9 cellular contexts compared by ENCODE assay signal in the genomic region with DNA sequence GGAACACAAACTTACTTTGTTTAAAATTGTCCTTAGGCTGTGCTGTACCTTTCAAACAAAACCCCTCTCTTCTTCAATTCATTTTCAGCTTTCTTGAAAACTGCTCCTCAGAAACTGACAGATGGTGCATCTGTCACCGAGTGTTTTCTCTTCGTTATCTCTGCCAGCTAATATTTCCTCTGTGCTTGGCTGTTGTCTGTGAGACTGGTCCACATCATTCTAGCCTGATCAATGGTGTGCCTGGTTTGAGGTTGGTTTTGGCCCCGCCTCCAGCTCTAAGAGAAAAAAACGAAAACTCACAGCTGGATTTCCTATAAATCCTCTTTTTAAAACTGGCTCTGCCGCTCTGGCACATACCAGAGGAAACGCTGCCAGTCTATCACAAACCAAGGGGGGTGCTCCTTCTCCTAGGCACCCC.
A peak's percentile ranks its signal among the peaks of the same experiment; 100 is the strongest.
DNase-seq lines count a peak whose midpoint lies in the region; ATAC-seq and TF ChIP-seq lines count a peak whose summit lies in the region.
"Had no signal": no experiment of that assay in that cellular context is flagged by ENCODE, and none has a peak within 500 bp of the region (broad histone marks: within the 10 kb centered on the region; RNA-seq: fewer than 3 reads in every experiment).

No MANE protein-coding gene starts in this region.

- no peak for TF ChIP-seq CTCF in glutamatergic neuron (IDR thresholded peaks at IDR 0.05; ENCODE audit: partially characterized antibody, unreplicated experiment)
- no peak for TF ChIP-seq CTCF in uterus (IDR thresholded peaks at IDR 0.05)

- H3K27ac Mint-ChIP-seq in activated naive CD8-positive, alpha-beta T cell treated with anti-CD3 and anti-CD28 coated beads, Interleukin-2, amount 10 ng/mL, durations not matched to agents 7 days and 5 days, result peak overlapping the region; percentile 30
- H3K27ac Mint-ChIP-seq in activated naive CD8-positive, alpha-beta T cell treated with anti-CD3 and anti-CD28 coated beads, Interleukin-2, amount 50 U/mL, for 24 hours, result no peak overlapping the region
- H3K27ac Mint-ChIP-seq in glutamatergic neuron (ENCODE audit: unreplicated experiment), result peak overlapping the region; percentile 100

- POLR2A ChIA-PET in activated naive CD8-positive, alpha-beta T cell treated with anti-CD3 and anti-CD28 coated beads, Interleukin-2, amount 10 ng/mL, durations not matched to agents 7 days and 5 days (lab: Charles Lee), result no interaction called here

- H3K27me3 ChIP-seq in uterus, result no peaks in the 10 kb centered on the region

- intact Hi-C loops in uterus (cut with DNase I; ENCODE audit: low total_unique reads), result no loop called here

- H3K36me3 Mint-ChIP-seq in activated naive CD8-positive, alpha-beta T cell treated with anti-CD3 and anti-CD28 coated beads, Interleukin-2, amount 10 ng/mL, durations not matched to agents 7 days and 5 days, result no peaks in the 10 kb centered on the region
- no peaks in the 10 kb centered on the region for H3K36me3 Mint-ChIP-seq in activated naive CD8-positive, alpha-beta T cell treated with anti-CD3 and anti-CD28 coated beads, Interleukin-2, amount 50 U/mL, for 24 hours (ENCODE audit: low read depth)
- H3K36me3 Mint-ChIP-seq in glutamatergic neuron (ENCODE audit: unreplicated experiment), result peaks cover 7% of the 10 kb centered on the region
- H3K36me3 Mint-ChIP-seq: naive B cell had no signal

- DNase-seq in activated naive CD8-positive, alpha-beta T cell treated with anti-CD3 and anti-CD28 coated beads, Interleukin-2, amount 10 ng/mL, durations not matched to agents 7 days and 5 days, result no peak
- DNase-seq in activated naive CD8-positive, alpha-beta T cell treated with anti-CD3 and anti-CD28 coated beads, Interleukin-2, amount 50 U/mL, for 24 hours, result no peak
- DNase-seq in NCI-H446 (lab: John Stamatoyannopoulos, UW) (peak; percentile 50 to 85), glutamatergic neuron (no peak), uterus (no peak), H4 (ENCODE audit: low spot score) (no peak), GF-D8 (lab: John Stamatoyannopoulos, UW) (no peak)
- DNase-seq in stimulated activated CD4-positive, alpha-beta T cell treated with anti-CD3 and anti-CD28 coated beads, Interleukin-4, amount 100 ng/mL, for 1 hour, result no peak
- DNase-seq: naive B cell had no signal

- H3K36me3 ChIP-seq in uterus, result no peaks in the 10 kb centered on the region

- H3K9me3 Mint-ChIP-seq in activated naive CD8-positive, alpha-beta T cell treated with anti-CD3 and anti-CD28 coated beads, Interleukin-2, amount 10 ng/mL, durations not matched to agents 7 days and 5 days, result no peaks in the 10 kb centered on the region
- no peaks in the 10 kb centered on the region for H3K9me3 Mint-ChIP-seq in activated naive CD8-positive, alpha-beta T cell treated with anti-CD3 and anti-CD28 coated beads, Interleukin-2, amount 50 U/mL, for 24 hours
- H3K9me3 Mint-ChIP-seq in glutamatergic neuron (ENCODE audit: unreplicated experiment), result peaks cover 14% of the 10 kb centered on the region

- H3K4me3 ChIP-seq in uterus, result peak overlapping the region in 1 of 2 donors; percentile 25

- H3K27me3 Mint-ChIP-seq in activated naive CD8-positive, alpha-beta T cell treated with anti-CD3 and anti-CD28 coated beads, Interleukin-2, amount 10 ng/mL, durations not matched to agents 7 days and 5 days, result peaks cover 10% of the 10 kb centered on the region
- peaks cover 26% of the 10 kb centered on the region for H3K27me3 Mint-ChIP-seq in activated naive CD8-positive, alpha-beta T cell treated with anti-CD3 and anti-CD28 coated beads, Interleukin-2, amount 50 U/mL, for 24 hours
- H3K27me3 Mint-ChIP-seq in glutamatergic neuron (ENCODE audit: unreplicated experiment), result peaks cover 7% of the 10 kb centered on the region

- no peaks in the 10 kb centered on the region for H3K4me1 ChIP-seq in uterus

- peak in 1 of 2 donors; percentile 31 for TF ChIP-seq POLR2A in uterus (IDR thresholded peaks at IDR 0.05)

- peaks cover 24% of the 10 kb centered on the region for H3K4me1 Mint-ChIP-seq in activated naive CD8-positive, alpha-beta T cell treated with anti-CD3 and anti-CD28 coated beads, Interleukin-2, amount 10 ng/mL, durations not matched to agents 7 days and 5 days
- peaks cover 9% of the 10 kb centered on the region for H3K4me1 Mint-ChIP-seq in activated naive CD8-positive, alpha-beta T cell treated with anti-CD3 and anti-CD28 coated beads, Interleukin-2, amount 50 U/mL, for 24 hours
- peaks cover 58% of the 10 kb centered on the region for H3K4me1 Mint-ChIP-seq in glutamatergic neuron (ENCODE audit: low read depth, unreplicated experiment)

- peak overlapping the region; percentile 76 to 90 for H3K27ac ChIP-seq in uterus

- H3K4me3 Mint-ChIP-seq in activated naive CD8-positive, alpha-beta T cell treated with anti-CD3 and anti-CD28 coated beads, Interleukin-2, amount 10 ng/mL, durations not matched to agents 7 days and 5 days, result peak overlapping the region; percentile 35
- no peak overlapping the region for H3K4me3 Mint-ChIP-seq in activated naive CD8-positive, alpha-beta T cell treated with anti-CD3 and anti-CD28 coated beads, Interleukin-2, amount 50 U/mL, for 24 hours
- H3K4me3 Mint-ChIP-seq in glutamatergic neuron (ENCODE audit: unreplicated experiment), result peak overlapping the region; percentile 99
- H3K4me3 Mint-ChIP-seq: naive B cell had no signal

- no peak for ATAC-seq in activated naive CD8-positive, alpha-beta T cell treated with anti-CD3 and anti-CD28 coated beads, Interleukin-2, amount 10 ng/mL, durations not matched to agents 7 days and 5 days (ENCODE audit: low read depth)
- ATAC-seq in activated naive CD8-positive, alpha-beta T cell treated with anti-CD3 and anti-CD28 coated beads, Interleukin-2, amount 50 U/mL, for 24 hours, result no peak

- no peaks in the 10 kb centered on the region for H3K9me3 ChIP-seq in uterus

Comparison
In these comparisons a context has a peak if more than half of its experiments do, and no peak if none do; other contexts are left out.
1. DNase-seq: peak in NCI-H446 (2 of 2); none in activated naive CD8-positive, alpha-beta T cell treated with anti-CD3 and anti-CD28 coated beads, Interleukin-2, amount 10 ng/mL, durations not matched to agents 7 days and 5 days (single experiment), activated naive CD8-positive, alpha-beta T cell treated with anti-CD3 and anti-CD28 coated beads, Interleukin-2, amount 50 U/mL, for 24 hours (single experiment), glutamatergic neuron (single experiment), uterus (0 of 2), H4 (single experiment), GF-D8 (single experiment) and stimulated activated CD4-positive, alpha-beta T cell treated with anti-CD3 and anti-CD28 coated beads, Interleukin-4, amount 100 ng/mL, for 1 hour (single experiment).